ENCODE assay signal across 1 cellular context in genomic region chr7:40890088-40890692, GRCh38.
TF ChIP-seq lines count a peak whose summit lies in the region.

No MANE protein-coding gene starts in this region.

TF ChIP-seq in IMR-90, 13 proteins besides CTCF, POLR2A, EP300 and RAD21 (continued from another document):
- no peak for TF ChIP-seq ELK1 (IDR thresholded peaks at IDR 0.05; ENCODE audit: borderline replicate concordance, low read depth, low read length)
- no peak for TF ChIP-seq MAZ (IDR thresholded peaks at IDR 0.05; ENCODE audit: borderline replicate concordance, low read depth, low read length)
- no peak for TF ChIP-seq RCOR1 (IDR thresholded peaks at IDR 0.05; ENCODE audit: insufficient replicate concordance, low read length)
